Comparison of ENCODE assay signal across 9 cellular contexts in the genomic region with DNA sequence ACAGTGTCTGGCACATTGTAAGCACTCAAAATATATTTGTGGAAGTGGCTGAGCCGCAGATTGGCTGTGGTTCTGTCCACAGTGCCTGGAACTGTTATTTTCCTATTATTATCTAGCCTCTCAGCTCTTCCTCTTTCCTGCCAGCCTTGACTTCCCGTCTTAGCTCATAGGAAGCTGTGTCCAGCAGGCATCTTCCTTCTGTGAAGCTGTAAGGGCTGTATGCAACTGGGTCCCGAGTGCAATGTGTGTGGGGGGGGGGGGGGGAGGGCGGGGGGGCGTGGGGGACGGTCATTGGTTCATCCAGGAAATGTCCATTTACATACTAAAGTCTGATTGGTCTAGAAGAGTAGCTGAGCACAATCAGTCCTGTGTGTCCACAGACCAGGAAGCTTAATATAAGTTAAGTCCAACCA.
A peak's percentile ranks its signal among the peaks of the same experiment; 100 is the strongest.
DNase-seq lines count a peak whose midpoint lies in the region; ATAC-seq and TF ChIP-seq lines count a peak whose summit lies in the region.
"Had no signal": no experiment of that assay in that cellular context is flagged by ENCODE, and none has a peak within 500 bp of the region (broad histone marks: within the 10 kb centered on the region; RNA-seq: fewer than 3 reads in every experiment).

No MANE protein-coding gene starts in this region.

- no peak overlapping the region for H4K8ac ChIP-seq in mesenchymal stem cell (ENCODE audit: low read length)

- peaks cover 16% of the 10 kb centered on the region for H3K27me3 Mint-ChIP-seq in nephron progenitor cell (ENCODE audit: low read depth, poor library complexity)

- no peak overlapping the region for H3K4me3 Mint-ChIP-seq in nephron progenitor cell
- H3K4me3 Mint-ChIP-seq: T-helper 1 cell treated with Interleukin-12 subunit alpha and Interleukin-12 subunit beta and Interleukin-4 antibody, amounts not matched to agents 30 μg/mL and 1 μg/mL, for 36 hours had no signal

- H3K4me1 Mint-ChIP-seq in nephron progenitor cell: no peaks in the 10 kb centered on the region

- H3K27ac Mint-ChIP-seq in nephron progenitor cell: no peak overlapping the region
- H3K27ac Mint-ChIP-seq: T-helper 1 cell treated with Interleukin-12 subunit alpha and Interleukin-12 subunit beta and Interleukin-4 antibody, amounts not matched to agents 30 μg/mL and 1 μg/mL, for 36 hours had no signal

- peak overlapping the region in 2 of 11 experiments; percentile 17 to 30; a peak in 3 of 22 replicates for H3K27ac ChIP-seq in BLaER1 treated with 17β-estradiol and CSF1 and Interleukin-3, amounts not matched to agents 10 nM and 100 nM
- H3K27ac ChIP-seq in mesenchymal stem cell (ENCODE audit: low read length, poor library complexity, severe bottlenecking): no peak overlapping the region

- no peak overlapping the region for H2AK5ac ChIP-seq in mesenchymal stem cell (ENCODE audit: low read length, severe bottlenecking)

- H3K4me1 ChIP-seq in BLaER1 treated with 17β-estradiol and CSF1 and Interleukin-3, amounts not matched to agents 10 nM and 100 nM: peaks cover 0 to 15% (median 5%) of the 10 kb centered on the region in 10 experiments; a peak in 10 of 20 replicates
- H3K4me1 ChIP-seq in mesenchymal stem cell (ENCODE audit: control insufficient read depth, insufficient read depth, low read depth, low read length): no peaks in the 10 kb centered on the region

- H4K20me1 ChIP-seq in BLaER1 treated with 17β-estradiol and CSF1 and Interleukin-3, amounts not matched to agents 10 nM and 100 nM: no peaks in the 10 kb centered on the region

- no peaks in the 10 kb centered on the region for H3K36me3 ChIP-seq in BLaER1 treated with 17β-estradiol and CSF1 and Interleukin-3, amounts not matched to agents 10 nM and 100 nM
- H3K36me3 ChIP-seq in mesenchymal stem cell (ENCODE audit: control insufficient read depth in 1 of 2, insufficient read depth in 2 of 2, low read depth in 1 of 2, low read length in 2 of 2): no peaks in the 10 kb centered on the region

- H3K4ac ChIP-seq in mesenchymal stem cell (ENCODE audit: low read depth in 1 of 2, low read length in 2 of 2): no peak overlapping the region

- no peak overlapping the region for H3K23ac ChIP-seq in mesenchymal stem cell (ENCODE audit: low read length in 2 of 2)

- DNase-seq in NCI-H2227 treated with DMSO at 0.1 percent for 48 hours (lab: John Stamatoyannopoulos, UW) (peak; percentile 20), choroid plexus epithelial cell (ENCODE audit: low read depth) (peak; percentile 87), mesenchymal stem cell (peak; percentile 11), nephron progenitor cell (no peak)
- DNase-seq in activated CD8-positive, alpha-beta memory T cell treated with anti-CD3 and anti-CD28 coated beads for 24 hours: no peak

- 100% methylated on average over 1 of the region's 6 CpGs for WGBS in mesenchymal stem cell

- H2BK12ac ChIP-seq in mesenchymal stem cell (ENCODE audit: low read length in 2 of 2): no peak overlapping the region

- H2AFZ ChIP-seq in mesenchymal stem cell (ENCODE audit: low read depth, low read length): no peak overlapping the region

- no peaks in the 10 kb centered on the region for H3K36me3 Mint-ChIP-seq in nephron progenitor cell (ENCODE audit: low read depth)

- no peaks in the 10 kb centered on the region for H3K9me3 Mint-ChIP-seq in nephron progenitor cell
- H3K9me3 Mint-ChIP-seq: T-helper 1 cell treated with Interleukin-12 subunit alpha and Interleukin-12 subunit beta and Interleukin-4 antibody, amounts not matched to agents 30 μg/mL and 1 μg/mL, for 36 hours had no signal

- H2BK15ac ChIP-seq in mesenchymal stem cell (ENCODE audit: low read depth, poor library complexity, severe bottlenecking): no peak overlapping the region

- no peak overlapping the region for H3K18ac ChIP-seq in mesenchymal stem cell (ENCODE audit: low read depth in 1 of 2, low read length in 2 of 2)

- H2BK120ac ChIP-seq in mesenchymal stem cell (ENCODE audit: low read depth, low read length): no peak overlapping the region

- H3K9ac ChIP-seq in BLaER1 treated with 17β-estradiol and CSF1 and Interleukin-3, amounts not matched to agents 10 nM and 100 nM: no peak overlapping the region
- peak overlapping the region; percentile 74 for H3K9ac ChIP-seq in mesenchymal stem cell (ENCODE audit: low read length)

- ATAC-seq in HG02763 (IDR thresholded peaks at IDR 0.05; ENCODE audit: unreplicated experiment): no peak
- ATAC-seq in HG03025 (IDR thresholded peaks at IDR 0.05; ENCODE audit: low FRiP score, unreplicated experiment): no peak

- H3K79me1 ChIP-seq in mesenchymal stem cell (replicated peaks; ENCODE audit: low read length, poor library complexity, severe bottlenecking): no peaks in the 10 kb centered on the region

- no peak overlapping the region for H2BK5ac ChIP-seq in mesenchymal stem cell (ENCODE audit: low read depth, low read length, poor library complexity, severe bottlenecking)

- H3K27me3 ChIP-seq in BLaER1 treated with 17β-estradiol and CSF1 and Interleukin-3, amounts not matched to agents 10 nM and 100 nM: no peaks in the 10 kb centered on the region
- H3K27me3 ChIP-seq in mesenchymal stem cell (ENCODE audit: control insufficient read depth in 1 of 2, insufficient read depth in 1 of 2, low read length in 2 of 2): peaks cover 2 to 14% of the 10 kb centered on the region in 2 experiments

- peak overlapping the region in 7 of 11 experiments; percentile 11 to 60 (median 39); a peak in 12 of 22 replicates for H3K4me2 ChIP-seq in BLaER1 treated with 17β-estradiol and CSF1 and Interleukin-3, amounts not matched to agents 10 nM and 100 nM
- H3K4me2 ChIP-seq in mesenchymal stem cell (ENCODE audit: low read length, poor library complexity, severe bottlenecking): no peak overlapping the region

- no peak overlapping the region for H3K14ac ChIP-seq in mesenchymal stem cell (ENCODE audit: low read length in 2 of 2)

- H3K9me3 ChIP-seq in BLaER1 treated with 17β-estradiol and CSF1 and Interleukin-3, amounts not matched to agents 10 nM and 100 nM (replicated peaks in 1 of 11): peaks cover 0 to 4% (median 0%) of the 10 kb centered on the region in 11 experiments; a peak in 2 of 22 replicates
- H3K9me3 ChIP-seq in mesenchymal stem cell (ENCODE audit: control insufficient read depth, low read length): no peaks in the 10 kb centered on the region

- no peak overlapping the region for H3K4me3 ChIP-seq in BLaER1 treated with 17β-estradiol and CSF1 and Interleukin-3, amounts not matched to agents 10 nM and 100 nM
- H3K4me3 ChIP-seq in choroid plexus epithelial cell (ENCODE audit: low read depth, low read length): no peak overlapping the region
- H3K4me3 ChIP-seq in mesenchymal stem cell (ENCODE audit: insufficient read depth in 1 of 2, low read depth in 1 of 2, low read length in 2 of 2): peak overlapping the region in 1 of 2 experiments; percentile 61

- no peak for TF ChIP-seq CTCF in choroid plexus epithelial cell (conservative IDR thresholded peaks at IDR 0.05; ENCODE audit: low read depth, low read length)
- TF ChIP-seq CTCF in nephron progenitor cell (IDR thresholded peaks at IDR 0.05): no peak

- H4K91ac ChIP-seq in mesenchymal stem cell (ENCODE audit: low read length): no peak overlapping the region

Comparison
In these comparisons a context has a peak if more than half of its experiments do, and no peak if none do; other contexts are left out.
1. DNase-seq: peak in NCI-H2227 treated with DMSO at 0.1 percent for 48 hours (single experiment), choroid plexus epithelial cell (single experiment) and mesenchymal stem cell (single experiment); none in nephron progenitor cell (single experiment) and activated CD8-positive, alpha-beta memory T cell treated with anti-CD3 and anti-CD28 coated beads for 24 hours (single experiment).